Comparison of ENCODE assay signal across 15 cellular contexts in the genomic region with DNA sequence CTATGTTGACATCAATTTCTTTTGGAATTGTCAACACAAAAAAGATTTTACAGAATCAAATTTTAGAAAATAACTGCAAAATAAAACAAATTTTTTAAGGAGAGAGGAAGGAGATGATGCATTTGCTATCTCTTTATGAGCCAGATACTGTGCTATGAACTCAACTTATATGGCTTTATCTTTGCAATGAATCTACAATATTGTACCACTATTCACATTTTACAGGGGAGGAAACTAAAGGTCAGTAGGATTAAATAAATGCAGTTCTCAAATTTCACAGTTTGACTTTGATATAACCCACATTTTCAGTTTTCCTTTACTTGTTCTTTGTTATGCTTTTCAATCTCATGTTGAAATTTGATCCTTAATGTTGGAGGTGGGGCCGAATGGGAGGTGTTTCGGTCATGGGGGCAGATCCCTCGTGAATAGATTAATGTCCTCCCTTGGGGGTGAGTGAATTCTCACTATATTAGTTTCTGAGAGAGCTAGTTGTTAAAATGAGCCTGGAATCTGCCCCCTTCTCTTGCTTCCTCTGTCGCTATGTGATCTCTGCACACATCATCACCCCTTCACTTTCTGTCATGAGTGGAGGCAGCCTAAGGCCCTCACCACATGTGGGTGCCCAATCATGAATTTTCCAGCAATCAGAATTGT. TPM values are rescaled to one million over a fixed set of nuclear protein-coding genes. Genes with fewer than 3 reads are reported as not detected.
A peak's percentile ranks its signal among the peaks of the same experiment; 100 is the strongest.
DNase-seq lines count a peak whose midpoint lies in the region; ATAC-seq and TF ChIP-seq lines count a peak whose summit lies in the region.
"Had no signal": no experiment of that assay in that cellular context is flagged by ENCODE, and none has a peak within 500 bp of the region (broad histone marks: within the 10 kb centered on the region; RNA-seq: fewer than 3 reads in every experiment).

No MANE protein-coding gene starts in this region.

- no peaks in the 10 kb centered on the region for H3K36me3 ChIP-seq in prostate gland

- TF ChIP-seq POLR2A in prostate gland (IDR thresholded peaks at IDR 0.05), result no peak

- no peak overlapping the region for H3K27ac Mint-ChIP-seq in activated CD4-positive, alpha-beta T cell treated with anti-CD3 and anti-CD28 coated beads for 36 hours
- H3K27ac Mint-ChIP-seq: activated naive CD4-positive, alpha-beta T cell treated with anti-CD3 and anti-CD28 coated beads, Interleukin-2, amount 50 U/mL, for 24 hours had no signal

- no peaks in the 10 kb centered on the region for H3K36me3 Mint-ChIP-seq in activated CD4-positive, alpha-beta T cell treated with anti-CD3 and anti-CD28 coated beads for 36 hours (ENCODE audit: low read depth)
- H3K36me3 Mint-ChIP-seq: activated naive CD4-positive, alpha-beta T cell treated with anti-CD3 and anti-CD28 coated beads, Interleukin-2, amount 50 U/mL, for 24 hours; CD4-positive, CD25-positive, alpha-beta regulatory T cell had no signal

- peak; percentile 9 for DNase-seq in HCEC 1CT
- peak; percentile 49 for DNase-seq in RPMI7951 (ENCODE audit: low read depth)
- DNase-seq in fibroblast of mammary gland (ENCODE audit: low read depth), result peak; percentile 52
- DNase-seq in prostate gland (ENCODE audit: low spot score), result no peak
- DNase-seq in NCI-H1694 treated with DMSO at 0.1 percent for 48 hours (lab: John Stamatoyannopoulos, UW), result no peak
- no peak for DNase-seq in activated CD4-positive, alpha-beta T cell treated with anti-CD3 and anti-CD28 coated beads for 36 hours
- DNase-seq in NCI-H1436 (lab: John Stamatoyannopoulos, UW), result no peak
- DNase-seq: CD4-positive, CD25-positive, alpha-beta regulatory T cell; head of caudate nucleus; mesendoderm; NCI-H446 treated with DMSO at 0.1 percent for 48 hours; stimulated activated CD4-positive, alpha-beta T cell treated with anti-CD3 and anti-CD28 coated beads, Interleukin-2, amount 100 ng/mL, for 24 hours; stimulated activated naive CD4-positive, alpha-beta T cell had no signal

- no peak for ATAC-seq in GM18868 (IDR thresholded peaks at IDR 0.05; ENCODE audit: unreplicated experiment)
- ATAC-seq in activated CD4-positive, alpha-beta T cell treated with anti-CD3 and anti-CD28 coated beads for 36 hours, result no peak

- WGBS in prostate gland, result 43% methylated on average over 4 of the region's 4 CpGs

- H3K4me3 Mint-ChIP-seq in activated CD4-positive, alpha-beta T cell treated with anti-CD3 and anti-CD28 coated beads for 36 hours, result no peak overlapping the region
- H3K4me3 Mint-ChIP-seq: activated naive CD4-positive, alpha-beta T cell treated with anti-CD3 and anti-CD28 coated beads, Interleukin-2, amount 50 U/mL, for 24 hours; CD4-positive, CD25-positive, alpha-beta regulatory T cell had no signal

- H3K4me1 Mint-ChIP-seq in activated CD4-positive, alpha-beta T cell treated with anti-CD3 and anti-CD28 coated beads for 36 hours, result peaks cover 42% of the 10 kb centered on the region

- H3K9me3 Mint-ChIP-seq in activated CD4-positive, alpha-beta T cell treated with anti-CD3 and anti-CD28 coated beads for 36 hours (ENCODE audit: low read depth), result peaks cover 3% of the 10 kb centered on the region
- H3K9me3 Mint-ChIP-seq: CD4-positive, CD25-positive, alpha-beta regulatory T cell had no signal

- no peaks in the 10 kb centered on the region for H3K9me3 ChIP-seq in prostate gland

- H3K4me1 ChIP-seq in prostate gland (replicated peaks), result no peaks in the 10 kb centered on the region

- no peak overlapping the region for H3K4me3 ChIP-seq in fibroblast of mammary gland (ENCODE audit: control insufficient read depth, low read depth, low read length)
- no peak overlapping the region for H3K4me3 ChIP-seq in prostate gland

- H3K27me3 ChIP-seq in prostate gland (replicated peaks; ENCODE audit: insufficient read depth), result no peaks in the 10 kb centered on the region

- CTCF ChIA-PET in activated CD4-positive, alpha-beta T cell treated with anti-CD3 and anti-CD28 coated beads for 36 hours (lab: Charles Lee), result interaction anchor here (1.5 kb wide), 1 partner anchor 29 kb away, joined by 3 read pairs; no protein-coding TSS in a partner anchor

- H3K27ac ChIP-seq in prostate gland, result peak overlapping the region; percentile 20 to 29

- no peaks in the 10 kb centered on the region for H3K27me3 Mint-ChIP-seq in activated CD4-positive, alpha-beta T cell treated with anti-CD3 and anti-CD28 coated beads for 36 hours
- H3K27me3 Mint-ChIP-seq: activated naive CD4-positive, alpha-beta T cell treated with anti-CD3 and anti-CD28 coated beads, Interleukin-2, amount 50 U/mL, for 24 hours had no signal

- TF ChIP-seq CTCF in fibroblast of mammary gland (conservative IDR thresholded peaks at IDR 0.05; ENCODE audit: control insufficient read depth, insufficient read depth, low read depth, low read length) (no peak), prostate gland (IDR thresholded peaks at IDR 0.05) (no peak)

- intact Hi-C loops in prostate gland (cut with DNase I), result no loop called here
- intact Hi-C loops in activated CD4-positive, alpha-beta T cell treated with anti-CD3 and anti-CD28 coated beads for 36 hours (cut with DNase I, micrococcal nuclease), result no loop called here

- POLR2A ChIA-PET in activated CD4-positive, alpha-beta T cell treated with anti-CD3 and anti-CD28 coated beads for 36 hours (lab: Charles Lee), result no interaction called here

RNA-seq across cellular contexts. Expression of a gene that starts 44.6 kb away (rescaled TPM):
- total RNA-seq in RPMI7951 (2014; rRNA removed; shearing (Covaris generic)), result 0.49 and 3.4 TPM in 2 replicates
- 1 to 10 TPM; 5.2 to 6.3 TPM for total RNA-seq in prostate gland
- 10 to 100 TPM; 30.2 to 42.3 TPM for total RNA-seq in activated CD4-positive, alpha-beta T cell treated with anti-CD3 and anti-CD28 coated beads for 36 hours

Comparison
In these comparisons a context has a peak if more than half of its experiments do, and no peak if none do; other contexts are left out.
1. DNase-seq: peak in HCEC 1CT (single experiment), RPMI7951 (single experiment) and fibroblast of mammary gland (single experiment); none in prostate gland (single experiment), NCI-H1694 treated with DMSO at 0.1 percent for 48 hours (single experiment), activated CD4-positive, alpha-beta T cell treated with anti-CD3 and anti-CD28 coated beads for 36 hours (single experiment) and NCI-H1436 (single experiment).